26 cellular contexts compared by ENCODE assay signal in the genomic region with DNA sequence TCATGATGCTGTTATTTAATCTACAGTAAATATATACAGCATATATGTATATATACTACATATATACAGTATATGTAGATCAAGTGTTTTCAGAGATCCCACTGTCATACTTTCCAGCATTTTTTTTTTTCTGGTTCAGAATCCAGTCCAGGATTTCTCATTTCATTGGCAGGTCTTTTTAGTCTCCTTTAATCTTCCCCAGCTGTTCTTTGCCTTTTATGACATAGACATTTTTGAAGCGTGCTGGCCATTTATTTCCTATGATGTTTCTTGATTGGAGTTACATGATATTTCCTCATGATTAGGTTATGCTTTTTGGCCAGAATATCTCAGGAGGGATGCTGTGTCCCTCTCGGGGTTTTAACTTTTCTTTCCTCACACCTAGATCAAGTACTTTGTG.
"Had no signal": no experiment of that assay in that cellular context is flagged by ENCODE, and none has a peak within 500 bp of the region (broad histone marks: within the 10 kb centered on the region; RNA-seq: fewer than 3 reads in every experiment).

No MANE protein-coding gene starts in this region.

- H3K9me3 Mint-ChIP-seq: activated B cell treated with CpG ODN at 0.5 μM for 24 hours; activated CD4-positive, alpha-beta memory T cell treated with anti-CD3 and anti-CD28 coated beads for 36 hours; central memory CD8-positive, alpha-beta T cell; natural killer cell treated with Interleukin-12 subunit alpha and Interleukin-12 subunit beta and Interleukin-15 and Interleukin-18, amount 100 ng/mL, for 72 hours; stimulated activated naive CD8-positive, alpha-beta T cell treated with anti-CD3 and anti-CD28 coated beads, Interleukin-15, Interleukin-2, amounts not matched to agents 100 ng/mL and 50 ng/mL, for 24 hours had no signal

- H3K4me3 ChIP-seq: breast epithelium, left lung, lung, ovary, prostate gland, right atrium auricular region, thyroid gland had no signal

- H3K27ac Mint-ChIP-seq: activated B cell treated with CpG ODN at 0.5 μM for 24 hours; activated CD4-positive, alpha-beta memory T cell treated with anti-CD3 and anti-CD28 coated beads for 36 hours; activated CD8-positive, alpha-beta memory T cell treated with anti-CD3 and anti-CD28 coated beads, Interleukin-2, amount 10 ng/mL, durations not matched to agents 7 days and 5 days; stimulated activated naive CD8-positive, alpha-beta T cell treated with anti-CD3 and anti-CD28 coated beads, Interleukin-15, Interleukin-2, amounts not matched to agents 100 ng/mL and 50 ng/mL, for 24 hours had no signal

- H3K36me3 ChIP-seq: breast epithelium, ovary, prostate gland had no signal

- H3K27me3 ChIP-seq: breast epithelium, left lung, neutrophil, ovary, right atrium auricular region, thyroid gland had no signal

- H3K4me1 ChIP-seq: breast epithelium, left lung, prostate gland, right atrium auricular region, thyroid gland had no signal

- ATAC-seq: activated CD8-positive, alpha-beta memory T cell treated with anti-CD3 and anti-CD28 coated beads, Interleukin-2, amount 10 ng/mL, durations not matched to agents 7 days and 5 days; left lung; natural killer cell treated with Interleukin-12 subunit alpha and Interleukin-12 subunit beta and Interleukin-15 and Interleukin-18, amount 100 ng/mL, for 72 hours had no signal

- H3K4me3 Mint-ChIP-seq: activated B cell treated with CpG ODN at 0.5 μM for 24 hours; activated CD4-positive, alpha-beta memory T cell treated with anti-CD3 and anti-CD28 coated beads for 36 hours; activated CD8-positive, alpha-beta memory T cell treated with anti-CD3 and anti-CD28 coated beads, Interleukin-2, amount 10 ng/mL, durations not matched to agents 7 days and 5 days; activated naive CD8-positive, alpha-beta T cell; central memory CD8-positive, alpha-beta T cell; natural killer cell treated with Interleukin-12 subunit alpha and Interleukin-12 subunit beta and Interleukin-15 and Interleukin-18, amount 100 ng/mL, for 72 hours; stimulated activated naive CD8-positive, alpha-beta T cell treated with anti-CD3 and anti-CD28 coated beads, Interleukin-15, Interleukin-2, amounts not matched to agents 100 ng/mL and 50 ng/mL, for 24 hours had no signal

- H3K27me3 Mint-ChIP-seq: activated B cell treated with CpG ODN at 0.5 μM for 24 hours; activated CD4-positive, alpha-beta memory T cell treated with anti-CD3 and anti-CD28 coated beads for 36 hours; activated CD8-positive, alpha-beta memory T cell treated with anti-CD3 and anti-CD28 coated beads, Interleukin-2, amount 10 ng/mL, durations not matched to agents 7 days and 5 days; activated naive CD8-positive, alpha-beta T cell; central memory CD8-positive, alpha-beta T cell; natural killer cell treated with Interleukin-12 subunit alpha and Interleukin-12 subunit beta and Interleukin-15 and Interleukin-18, amount 100 ng/mL, for 72 hours; stimulated activated naive CD8-positive, alpha-beta T cell treated with anti-CD3 and anti-CD28 coated beads, Interleukin-15, Interleukin-2, amounts not matched to agents 100 ng/mL and 50 ng/mL, for 24 hours had no signal

- DNase-seq: activated B cell treated with CpG ODN at 0.5 μM for 24 hours; activated CD4-positive, alpha-beta memory T cell treated with anti-CD3 and anti-CD28 coated beads for 36 hours; activated CD4-positive, alpha-beta T cell treated with anti-CD3 and anti-CD28 coated beads for 4 hours; activated CD8-positive, alpha-beta memory T cell treated with anti-CD3 and anti-CD28 coated beads, Interleukin-2, amount 10 ng/mL, durations not matched to agents 7 days and 5 days; activated gamma-delta T cell treated with Interleukin-2 at 50 U/mL for 16 hours; amniotic stem cell; effector memory CD4-positive, alpha-beta T cell; hippocampal formation; kidney glomerular epithelial cell; left lung; ovary; stimulated activated CD4-positive, alpha-beta T cell treated with anti-CD3 and anti-CD28 coated beads, Interleukin-12 subunit alpha, Interleukin-12 subunit beta, amount 100 ng/mL, for 4 hours; stimulated activated CD4-positive, alpha-beta T cell treated with anti-CD3 and anti-CD28 coated beads, Interleukin-4, amount 100 ng/mL, for 4 hours; substantia nigra; thyroid gland had no signal

- H3K27ac ChIP-seq: breast epithelium, left lung, neutrophil, ovary, prostate gland, right atrium auricular region, thyroid gland had no signal

- H3K4me1 Mint-ChIP-seq: activated B cell treated with CpG ODN at 0.5 μM for 24 hours; central memory CD8-positive, alpha-beta T cell had no signal

- H3K9me3 ChIP-seq: breast epithelium, left lung, neutrophil, ovary, prostate gland, right atrium auricular region, thyroid gland had no signal

- FAIRE-seq: colon, frontal cortex had no signal
